Comparison of ENCODE assay signal across 23 cellular contexts in genomic region chr7:71497233-71497946, GRCh38.
DNase-seq lines count a peak whose midpoint lies in the region; ATAC-seq and TF ChIP-seq lines count a peak whose summit lies in the region.
"Had no signal": no experiment of that assay in that cellular context is flagged by ENCODE, and none has a peak within 500 bp of the region (broad histone marks: within the 10 kb centered on the region; RNA-seq: fewer than 3 reads in every experiment).

No MANE protein-coding gene starts in this region.

- H2AK5ac ChIP-seq in trophoblast cell (ENCODE audit: low read length) = no peak overlapping the region

- no peak overlapping the region for H2BK5ac ChIP-seq in trophoblast cell (ENCODE audit: low read depth, low read length, poor library complexity)

- H3K4me3 ChIP-seq in breast epithelium (peak overlapping the region in 1 of 3 donors; percentile 41), skeletal muscle tissue (ENCODE audit: low read length in 3 of 3) (peak overlapping the region in 2 of 3 donors; percentile 24 to 29), trophoblast cell (ENCODE audit: low read depth, low read length) (no peak overlapping the region), colonic mucosa (no peak overlapping the region)
- H3K4me3 ChIP-seq: stomach, vagina had no signal

- H4K8ac ChIP-seq in trophoblast cell (ENCODE audit: low read depth, low read length) = no peak overlapping the region

- H3K14ac ChIP-seq in trophoblast cell (ENCODE audit: low read length) = no peak overlapping the region

- no CpG with 5 or more reads among the region's 8 CpGs for WGBS in trophoblast cell (ENCODE audit: extremely low coverage, insufficient coverage, insufficient read length)

- H3K79me1 ChIP-seq in trophoblast cell (ENCODE audit: low read length) = no peaks in the 10 kb centered on the region

- H2BK120ac ChIP-seq in trophoblast cell (ENCODE audit: insufficient read depth, low read length, poor library complexity) = no peak overlapping the region

- intact Hi-C loops in breast epithelium (cut with DNase I; ENCODE audit: low total_unique reads) (no loop called here), left cardiac atrium (cut with DNase I) (no loop called here), colonic mucosa (cut with DNase I) (no loop called here)

- TF ChIP-seq CTCF in breast epithelium (IDR thresholded peaks at IDR 0.05) = no peak
- TF ChIP-seq CTCF in colonic mucosa (IDR thresholded peaks at IDR 0.05) = no peak

- H3K9me3 ChIP-seq in breast epithelium (no peaks in the 10 kb centered on the region), skeletal muscle tissue (ENCODE audit: control insufficient read depth in 3 of 3, low read length in 3 of 3) (no peaks in the 10 kb centered on the region), trophoblast cell (ENCODE audit: insufficient read depth, low read depth, low read length) (peaks cover 2% of the 10 kb centered on the region), colonic mucosa (no peaks in the 10 kb centered on the region)
- H3K9me3 ChIP-seq: vagina had no signal

- peak; percentile 30 to 76 for ATAC-seq in left cardiac atrium
- ATAC-seq: activated CD8-positive, alpha-beta memory T cell treated with anti-CD3 and anti-CD28 coated beads, Interleukin-2, amount 10 ng/mL, durations not matched to agents 7 days and 5 days; natural killer cell; T-cell had no signal

- TF ChIP-seq POLR2A in breast epithelium (IDR thresholded peaks at IDR 0.05) = no peak

- H3K27ac ChIP-seq in breast epithelium (peak overlapping the region; percentile 45 to 55), skeletal muscle tissue (ENCODE audit: low read depth, low read length) (no peak overlapping the region), trophoblast cell (ENCODE audit: low read depth, low read length) (no peak overlapping the region), colonic mucosa (no peak overlapping the region)
- H3K27ac ChIP-seq: HL-60, parathyroid adenoma, stomach, vagina had no signal

- H3K9ac ChIP-seq in skeletal muscle tissue (ENCODE audit: low read depth in 1 of 3, low read length in 3 of 3) (no peak overlapping the region), trophoblast cell (ENCODE audit: low read length) (no peak overlapping the region), colonic mucosa (ENCODE audit: low read depth in 2 of 2, low read length in 2 of 2) (no peak overlapping the region)
- H3K9ac ChIP-seq: parathyroid adenoma had no signal

- H2BK12ac ChIP-seq in trophoblast cell (ENCODE audit: low read length) = no peak overlapping the region

- H2AFZ ChIP-seq in trophoblast cell (ENCODE audit: insufficient read depth, low read length, poor library complexity) = no peak overlapping the region
- H2AFZ ChIP-seq: parathyroid adenoma had no signal

- no peak overlapping the region for H3K18ac ChIP-seq in trophoblast cell (ENCODE audit: low read length)

- H3K4ac ChIP-seq in trophoblast cell (ENCODE audit: low read depth, low read length) = no peak overlapping the region

- no peak overlapping the region for H4K91ac ChIP-seq in trophoblast cell (ENCODE audit: low read depth, low read length)

- H3K36me3 ChIP-seq in breast epithelium (no peaks in the 10 kb centered on the region), skeletal muscle tissue (ENCODE audit: control insufficient read depth in 3 of 3, insufficient read depth in 3 of 3, low read length in 3 of 3) (no peaks in the 10 kb centered on the region), trophoblast cell (ENCODE audit: control insufficient read depth in 1 of 2, insufficient read depth in 2 of 2, low read length in 2 of 2) (no peaks in the 10 kb centered on the region), colonic mucosa (no peaks in the 10 kb centered on the region)
- H3K36me3 ChIP-seq: stomach, vagina had no signal

- no peak overlapping the region for H3K23ac ChIP-seq in trophoblast cell (ENCODE audit: low read length)

- DNase-seq in G401 (ENCODE audit: low spot score) = peak; percentile 98
- no peak for DNase-seq in breast epithelium (ENCODE audit: low spot score in 2 of 2)
- DNase-seq in left cardiac atrium = peak; percentile 59
- DNase-seq in trophoblast cell = no peak
- DNase-seq in colonic mucosa = no peak
- no peak for DNase-seq in DMS79 treated with DMSO at 0.1 percent for 48 hours (lab: John Stamatoyannopoulos, UW)
- no peak for DNase-seq in NCI-H226
- DNase-seq: activated CD4-positive, alpha-beta T cell treated with anti-CD3 and anti-CD28 coated beads for 48 hours; activated CD8-positive, alpha-beta memory T cell treated with anti-CD3 and anti-CD28 coated beads, Interleukin-2, amount 10 ng/mL, durations not matched to agents 7 days and 5 days; activated naive CD8-positive, alpha-beta T cell treated with anti-CD3 and anti-CD28 coated beads for 36 hours; natural killer cell; NCI-H1105 treated with DMSO at 0.1 percent for 48 hours; NCI-H526 treated with DMSO at 0.1 percent for 48 hours; OCI-M1; SHP77 treated with DMSO at 0.1 percent for 48 hours; small intestine; stimulated activated CD4-positive, alpha-beta T cell treated with anti-CD3 and anti-CD28 coated beads, Interleukin-4, amount 100 ng/mL, for 24 hours; stomach; T-cell had no signal

- H3K27me3 ChIP-seq in breast epithelium (no peaks in the 10 kb centered on the region), skeletal muscle tissue (ENCODE audit: control insufficient read depth in 3 of 3, insufficient read depth in 3 of 3, low read length in 3 of 3) (no peaks in the 10 kb centered on the region), trophoblast cell (ENCODE audit: insufficient read depth, low read length) (no peaks in the 10 kb centered on the region), colonic mucosa (no peaks in the 10 kb centered on the region)
- H3K27me3 ChIP-seq: stomach, vagina had no signal

- in situ Hi-C loops in G401 (cut with HindIII; ENCODE audit: low sequenced_read_pairs) = no loop called here

- H3K4me1 ChIP-seq in breast epithelium = no peaks in the 10 kb centered on the region
- H3K4me1 ChIP-seq in skeletal muscle tissue (ENCODE audit: control insufficient read depth in 3 of 3, insufficient read depth in 3 of 3, low read length in 3 of 3) = peaks cover 0 to 8% (median 0%) of the 10 kb centered on the region in 3 donors
- H3K4me1 ChIP-seq in trophoblast cell (ENCODE audit: control insufficient read depth in 1 of 2, insufficient read depth in 2 of 2, low read length in 2 of 2) = no peaks in the 10 kb centered on the region
- no peaks in the 10 kb centered on the region for H3K4me1 ChIP-seq in colonic mucosa
- H3K4me1 ChIP-seq: parathyroid adenoma had no signal

- H3K79me2 ChIP-seq in trophoblast cell (ENCODE audit: control insufficient read depth, insufficient read depth, low read length, poor library complexity) = no peaks in the 10 kb centered on the region
- H3K79me2 ChIP-seq: parathyroid adenoma had no signal

- no peak overlapping the region for H4K12ac ChIP-seq in trophoblast cell (ENCODE audit: low read depth, low read length)

- H3K4me2 ChIP-seq in trophoblast cell (ENCODE audit: low read length) = no peak overlapping the region

Comparison
In these comparisons a context has a peak if more than half of its experiments do, and no peak if none do; other contexts are left out.
1. DNase-seq: peak in G401 (single experiment) and left cardiac atrium (single experiment); none in breast epithelium (0 of 2), trophoblast cell (0 of 2), colonic mucosa (single experiment), DMS79 treated with DMSO at 0.1 percent for 48 hours (single experiment) and NCI-H226 (single experiment).
2. H3K27ac ChIP-seq: peak in breast epithelium (2 of 2); none in skeletal muscle tissue (single experiment), trophoblast cell (single experiment) and colonic mucosa (single experiment).
3. H3K4me3 ChIP-seq: peak in skeletal muscle tissue (2 of 3); none in trophoblast cell (single experiment) and colonic mucosa (single experiment).